Comparison of ENCODE assay signal across 18 cellular contexts in the genomic region with DNA sequence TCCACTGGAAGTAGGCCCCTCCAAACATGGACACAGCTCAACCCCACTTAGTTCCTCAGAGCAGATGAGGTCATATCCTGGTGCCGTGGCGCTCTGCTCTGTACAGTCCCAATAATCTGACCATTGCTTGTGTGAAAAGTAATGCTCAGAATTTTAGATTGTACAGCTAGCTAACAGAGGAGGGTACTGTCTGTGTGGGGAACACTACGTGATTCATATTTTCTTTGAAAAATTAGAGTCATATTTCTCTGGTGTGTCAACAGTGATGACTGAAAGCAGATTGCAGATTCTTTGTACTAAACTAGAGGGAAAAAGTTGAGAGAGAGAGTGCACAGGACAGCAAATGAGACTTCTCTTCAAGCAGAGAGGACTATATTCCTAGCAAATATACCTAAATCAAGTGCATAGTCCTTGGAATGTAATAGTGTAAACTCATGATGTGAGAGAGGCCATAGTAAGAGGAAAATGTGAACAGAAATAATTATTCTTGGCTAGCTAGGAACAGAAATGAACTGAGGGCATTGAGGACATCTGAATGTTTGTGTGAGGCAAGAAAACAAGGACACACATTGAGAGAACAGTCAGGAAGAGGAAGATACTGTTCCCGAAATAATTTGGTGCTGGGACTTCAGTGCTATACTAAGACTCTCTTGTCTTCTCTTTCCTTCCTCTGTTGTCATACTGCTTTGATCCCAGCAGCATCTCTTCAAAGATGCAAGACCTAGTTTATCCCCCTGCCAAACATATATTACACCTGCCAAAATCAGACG.
DNase-seq lines count a peak whose midpoint lies in the region; ATAC-seq and TF ChIP-seq lines count a peak whose summit lies in the region.
"Had no signal": no experiment of that assay in that cellular context is flagged by ENCODE, and none has a peak within 500 bp of the region (broad histone marks: within the 10 kb centered on the region; RNA-seq: fewer than 3 reads in every experiment).

No MANE protein-coding gene starts in this region.

- no peaks in the 10 kb centered on the region for H3K4me1 Mint-ChIP-seq in CD14-positive monocyte

- H3K79me2 ChIP-seq in osteoblast (ENCODE audit: insufficient read depth, low read length), result no peaks in the 10 kb centered on the region

- no peak for TF ChIP-seq POLR2A in body of pancreas (IDR thresholded peaks at IDR 0.05)

- H3K27me3 ChIP-seq in osteoblast (ENCODE audit: insufficient read depth, low read length), result no peaks in the 10 kb centered on the region
- H3K27me3 ChIP-seq in body of pancreas, result no peaks in the 10 kb centered on the region
- H3K27me3 ChIP-seq: cardiac muscle cell, gastrocnemius medialis had no signal

- no peak overlapping the region for H3K27ac Mint-ChIP-seq in CD14-positive monocyte
- H3K27ac Mint-ChIP-seq: CD4-positive, alpha-beta T cell; stimulated activated naive CD8-positive, alpha-beta T cell treated with anti-CD3 and anti-CD28 coated beads, Interleukin-15, Interleukin-2, amounts not matched to agents 100 ng/mL and 50 ng/mL, for 24 hours had no signal

- peak overlapping the region; percentile 68 for H3K4me2 ChIP-seq in osteoblast (ENCODE audit: insufficient read depth, low read length)

- H3K4me3 ChIP-seq in fibroblast of the aortic adventitia (ENCODE audit: low read depth, low read length), result no peak overlapping the region
- peak overlapping the region; percentile 11 for H3K4me3 ChIP-seq in osteoblast (ENCODE audit: insufficient read depth, low read length)
- H3K4me3 ChIP-seq in body of pancreas, result no peak overlapping the region
- H3K4me3 ChIP-seq: cardiac muscle cell, gastrocnemius medialis, pancreas, SK-N-MC had no signal

- H3K9me3 ChIP-seq in osteoblast (ENCODE audit: low read depth, low read length), result no peaks in the 10 kb centered on the region
- no peaks in the 10 kb centered on the region for H3K9me3 ChIP-seq in body of pancreas
- H3K9me3 ChIP-seq: gastrocnemius medialis, pancreas had no signal

- DNase-seq in EL (peak; percentile 87), fibroblast of the aortic adventitia (ENCODE audit: low read depth) (peak; percentile 74), osteoblast (ENCODE audit: insufficient read length, low spot score, missing footprints) (peak; percentile 31), NCI-H2107 (lab: John Stamatoyannopoulos, UW) (no peak), CD14-positive monocyte (ENCODE audit: low spot score) (no peak), 8988T (no peak), body of pancreas (no peak)
- DNase-seq: CD4-positive, alpha-beta T cell; gastrocnemius medialis; NCI-H1694; NCI-H774; pancreas; stimulated activated CD4-positive, alpha-beta T cell treated with anti-CD3 and anti-CD28 coated beads, Interleukin-2, amount 100 ng/mL, for 48 hours had no signal

- TF ChIP-seq CTCF in fibroblast of the aortic adventitia (IDR thresholded peaks at IDR 0.05; ENCODE audit: insufficient read depth, low read length), result no peak
- TF ChIP-seq CTCF in osteoblast (IDR thresholded peaks at IDR 0.05; ENCODE audit: extremely low read depth, low read depth, low read length), result no peak
- TF ChIP-seq CTCF in CD14-positive monocyte (IDR thresholded peaks at IDR 0.05), result no peak
- no peak for TF ChIP-seq CTCF in body of pancreas (IDR thresholded peaks at IDR 0.05)

- 36 to 39% methylated on average over 5 of the region's 5 CpGs for WGBS in body of pancreas, 2 donors

- H3K27ac ChIP-seq in osteoblast (ENCODE audit: low read depth, low read length) (peak overlapping the region; percentile 91), body of pancreas (no peak overlapping the region)
- H3K27ac ChIP-seq: cardiac muscle cell, gastrocnemius medialis, pancreas, SK-N-MC had no signal

- H3K36me3 ChIP-seq in osteoblast (ENCODE audit: insufficient read depth, low read length) (no peaks in the 10 kb centered on the region), body of pancreas (replicated peaks in 1 of 2; ENCODE audit: insufficient read depth in 1 of 2, low read depth in 2 of 2) (no peaks in the 10 kb centered on the region)
- H3K36me3 ChIP-seq: cardiac muscle cell, gastrocnemius medialis, pancreas had no signal

- no peaks in the 10 kb centered on the region for H3K36me3 Mint-ChIP-seq in CD14-positive monocyte

- peak; percentile 97 for ATAC-seq in SK-N-SH treated with all-trans-retinoic acid at 6 μM for 48 hours
- ATAC-seq in body of pancreas, result no peak
- ATAC-seq: activated CD4-positive, CD25-positive, alpha-beta regulatory T cell treated with anti-CD3 and anti-CD28 coated beads, Interleukin-2, amount 50 U/mL, for 24 hours; gastrocnemius medialis had no signal

- peak overlapping the region; percentile 76 for H2AFZ ChIP-seq in osteoblast (ENCODE audit: low read length)

- H3K9me3 Mint-ChIP-seq in CD14-positive monocyte, result peaks cover 0 to 5% (median 3%) of the 10 kb centered on the region in 7 donors
- H3K9me3 Mint-ChIP-seq: CD4-positive, alpha-beta T cell; stimulated activated naive CD8-positive, alpha-beta T cell treated with anti-CD3 and anti-CD28 coated beads, Interleukin-15, Interleukin-2, amounts not matched to agents 100 ng/mL and 50 ng/mL, for 24 hours had no signal

- H3K27me3 Mint-ChIP-seq in CD14-positive monocyte (ENCODE audit: low read depth in 3 of 3), result no peaks in the 10 kb centered on the region
- H3K27me3 Mint-ChIP-seq: CD4-positive, alpha-beta T cell; stimulated activated naive CD8-positive, alpha-beta T cell treated with anti-CD3 and anti-CD28 coated beads, Interleukin-15, Interleukin-2, amounts not matched to agents 100 ng/mL and 50 ng/mL, for 24 hours had no signal

- intact Hi-C loops in CD14-positive monocyte (cut with micrococcal nuclease), result no loop called here
- intact Hi-C loops in body of pancreas (cut with DNase I), result no loop called here

- H3K4me1 ChIP-seq in osteoblast (ENCODE audit: insufficient read depth, low read length), result peaks cover 48% of the 10 kb centered on the region
- no peaks in the 10 kb centered on the region for H3K4me1 ChIP-seq in body of pancreas
- H3K4me1 ChIP-seq: pancreas had no signal

- H4K20me1 ChIP-seq in osteoblast (ENCODE audit: insufficient read depth, low read length), result no peaks in the 10 kb centered on the region

- no peak overlapping the region for H3K4me3 Mint-ChIP-seq in CD14-positive monocyte
- H3K4me3 Mint-ChIP-seq: CD4-positive, alpha-beta T cell; stimulated activated naive CD8-positive, alpha-beta T cell treated with anti-CD3 and anti-CD28 coated beads, Interleukin-15, Interleukin-2, amounts not matched to agents 100 ng/mL and 50 ng/mL, for 24 hours had no signal

TF ChIP-seq in SK-N-SH treated with all-trans-retinoic acid at 6 μM for 48 hours, 23 proteins besides CTCF, POLR2A, EP300 and RAD21:
- no peak for TF ChIP-seq ZFP30 (CRISPR knock-in tag; IDR thresholded peaks at IDR 0.05)
- TF ChIP-seq RARB (CRISPR knock-in tag; IDR thresholded peaks at IDR 0.05), result no peak
- TF ChIP-seq ZNF565 (CRISPR knock-in tag; conservative IDR thresholded peaks at IDR 0.05; ENCODE audit: low read depth), result no peak
- TF ChIP-seq, protein P1, sequence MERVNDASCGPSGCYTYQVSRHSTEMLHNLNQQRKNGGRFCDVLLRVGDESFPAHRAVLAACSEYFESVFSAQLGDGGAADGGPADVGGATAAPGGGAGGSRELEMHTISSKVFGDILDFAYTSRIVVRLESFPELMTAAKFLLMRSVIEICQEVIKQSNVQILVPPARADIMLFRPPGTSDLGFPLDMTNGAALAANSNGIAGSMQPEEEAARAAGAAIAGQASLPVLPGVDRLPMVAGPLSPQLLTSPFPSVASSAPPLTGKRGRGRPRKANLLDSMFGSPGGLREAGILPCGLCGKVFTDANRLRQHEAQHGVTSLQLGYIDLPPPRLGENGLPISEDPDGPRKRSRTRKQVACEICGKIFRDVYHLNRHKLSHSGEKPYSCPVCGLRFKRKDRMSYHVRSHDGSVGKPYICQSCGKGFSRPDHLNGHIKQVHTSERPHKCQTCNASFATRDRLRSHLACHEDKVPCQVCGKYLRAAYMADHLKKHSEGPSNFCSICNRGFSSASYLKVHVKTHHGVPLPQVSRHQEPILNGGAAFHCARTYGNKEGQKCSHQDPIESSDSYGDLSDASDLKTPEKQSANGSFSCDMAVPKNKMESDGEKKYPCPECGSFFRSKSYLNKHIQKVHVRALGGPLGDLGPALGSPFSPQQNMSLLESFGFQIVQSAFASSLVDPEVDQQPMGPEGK (CRISPR knock-in tag; IDR thresholded peaks at IDR 0.05; ENCODE audit: borderline replicate concordance), result no peak
- no peak for TF ChIP-seq ZNF70 (CRISPR knock-in tag; IDR thresholded peaks at IDR 0.05)
- TF ChIP-seq ZNF8 (CRISPR knock-in tag; IDR thresholded peaks at IDR 0.05), result no peak
- no peak for TF ChIP-seq OSR1 (CRISPR knock-in tag; IDR thresholded peaks at IDR 0.05)

Comparison
In these comparisons a context has a peak if more than half of its experiments do, and no peak if none do; other contexts are left out.
1. DNase-seq: peak in EL (single experiment), fibroblast of the aortic adventitia (single experiment) and osteoblast (single experiment); none in NCI-H2107 (single experiment), CD14-positive monocyte (single experiment), 8988T (single experiment) and body of pancreas (0 of 4).